Comparison of ENCODE assay signal across 10 cellular contexts in genomic region chr1:162070825-162071224, GRCh38. TPM values are rescaled to one million over a fixed set of nuclear protein-coding genes. Genes with fewer than 3 reads are reported as not detected.
DNase-seq lines count a peak whose midpoint lies in the region; ATAC-seq and TF ChIP-seq lines count a peak whose summit lies in the region.
"Had no signal": no experiment of that assay in that cellular context is flagged by ENCODE, and none has a peak within 500 bp of the region (broad histone marks: within the 10 kb centered on the region; RNA-seq: fewer than 3 reads in every experiment).

No MANE protein-coding gene starts in this region.

- ATAC-seq in Right ventricle myocardium inferior (no peak), HG02981 (IDR thresholded peaks at IDR 0.05; ENCODE audit: unreplicated experiment) (no peak), GM18511 (IDR thresholded peaks at IDR 0.05; ENCODE audit: unreplicated experiment) (no peak), HG02642 (IDR thresholded peaks at IDR 0.05; ENCODE audit: poor library complexity, unreplicated experiment) (no peak)

- H3K27ac ChIP-seq in left ventricle myocardium inferior (replicated peaks) (no peak overlapping the region), colonic mucosa (peak overlapping the region; percentile 67), mucosa of rectum (ENCODE audit: low read depth in 2 of 2, low read length in 2 of 2) (peak overlapping the region; percentile 55 to 82)

- H3K4me1 ChIP-seq in left ventricle myocardium inferior: peaks cover 52% of the 10 kb centered on the region
- H3K4me1 ChIP-seq in colonic mucosa: peaks cover 2% of the 10 kb centered on the region
- H3K4me1 ChIP-seq in mucosa of rectum (ENCODE audit: control insufficient read depth in 2 of 2, insufficient read depth in 2 of 2, low read length in 2 of 2): peaks cover 10 to 17% of the 10 kb centered on the region in 2 donors

- H3K9ac ChIP-seq in colonic mucosa (ENCODE audit: low read depth in 2 of 2, low read length in 2 of 2): peak overlapping the region; percentile 26 to 80
- peak overlapping the region; percentile 52 to 75 for H3K9ac ChIP-seq in mucosa of rectum (ENCODE audit: low read depth in 1 of 2, low read length in 2 of 2)

- intact Hi-C loops in left ventricle myocardium inferior (cut with micrococcal nuclease) (no loop called here), Right ventricle myocardium inferior (cut with DNase I) (loop anchor here (5.0 kb wide), 1 partner anchor 61 kb away; no protein-coding TSS in a partner anchor), colonic mucosa (cut with DNase I) (no loop called here)

- DNase-seq in left ventricle myocardium inferior (no peak), Right ventricle myocardium inferior (ENCODE audit: missing footprints) (no peak), colonic mucosa (peak; percentile 42), A172 (ENCODE audit: low spot score) (no peak)
- DNase-seq: MV-4-11, T1000 had no signal

- H3K36me3 ChIP-seq in left ventricle myocardium inferior: no peaks in the 10 kb centered on the region
- no peaks in the 10 kb centered on the region for H3K36me3 ChIP-seq in colonic mucosa
- no peaks in the 10 kb centered on the region for H3K36me3 ChIP-seq in mucosa of rectum (ENCODE audit: control insufficient read depth in 2 of 2, insufficient read depth in 2 of 2, low read length in 2 of 2)

- H3K4me3 ChIP-seq in left ventricle myocardium inferior (peak overlapping the region; percentile 82), colonic mucosa (peak overlapping the region; percentile 72), mucosa of rectum (ENCODE audit: low read length in 2 of 2) (peak overlapping the region; percentile 75 to 87)

- H3K9me3 ChIP-seq in left ventricle myocardium inferior (replicated peaks) (no peaks in the 10 kb centered on the region), colonic mucosa (no peaks in the 10 kb centered on the region), mucosa of rectum (ENCODE audit: control insufficient read depth in 2 of 2, low read length in 2 of 2) (no peaks in the 10 kb centered on the region)

- TF ChIP-seq CTCF in left ventricle myocardium inferior (IDR thresholded peaks at IDR 0.05; ENCODE audit: borderline replicate concordance) (no peak), colonic mucosa (IDR thresholded peaks at IDR 0.05) (no peak)

- peaks cover 52% of the 10 kb centered on the region for H3K27me3 ChIP-seq in left ventricle myocardium inferior (ENCODE audit: low read depth)
- H3K27me3 ChIP-seq in colonic mucosa: no peaks in the 10 kb centered on the region
- no peaks in the 10 kb centered on the region for H3K27me3 ChIP-seq in mucosa of rectum (ENCODE audit: control insufficient read depth in 2 of 2, insufficient read depth in 2 of 2, low read length in 2 of 2)

RNA-seq across cellular contexts. Expression of gene NOS1AP, which starts 1.3 kb away (rescaled TPM):
- total RNA-seq in left ventricle myocardium inferior: 6.2 TPM
- 3.5 TPM for total RNA-seq in Right ventricle myocardium inferior
- total RNA-seq in colonic mucosa: 10 to 100 TPM in 1 of 2 donors, 1 to 10 TPM in 1; 9.0 to 14.4 TPM
- 1.2 and 2.4 TPM in 2 replicates for total RNA-seq in A172 (2014; rRNA removed; shearing (Covaris generic))

RNA-seq across cellular contexts. Expression of gene OLFML2B, which starts 47.2 kb away (rescaled TPM):
- 3.4 TPM for total RNA-seq in left ventricle myocardium inferior
- 4.2 TPM for total RNA-seq in Right ventricle myocardium inferior
- total RNA-seq in colonic mucosa: 1 to 10 TPM in 1 of 2 donors, under 1 TPM in 1; 0.57 to 5.2 TPM
- total RNA-seq in A172 (2014; rRNA removed; shearing (Covaris generic)): 1.9 and 2.3 TPM in 2 replicates
